Comparison of ENCODE assay signal across 8 cellular contexts in the genomic region with DNA sequence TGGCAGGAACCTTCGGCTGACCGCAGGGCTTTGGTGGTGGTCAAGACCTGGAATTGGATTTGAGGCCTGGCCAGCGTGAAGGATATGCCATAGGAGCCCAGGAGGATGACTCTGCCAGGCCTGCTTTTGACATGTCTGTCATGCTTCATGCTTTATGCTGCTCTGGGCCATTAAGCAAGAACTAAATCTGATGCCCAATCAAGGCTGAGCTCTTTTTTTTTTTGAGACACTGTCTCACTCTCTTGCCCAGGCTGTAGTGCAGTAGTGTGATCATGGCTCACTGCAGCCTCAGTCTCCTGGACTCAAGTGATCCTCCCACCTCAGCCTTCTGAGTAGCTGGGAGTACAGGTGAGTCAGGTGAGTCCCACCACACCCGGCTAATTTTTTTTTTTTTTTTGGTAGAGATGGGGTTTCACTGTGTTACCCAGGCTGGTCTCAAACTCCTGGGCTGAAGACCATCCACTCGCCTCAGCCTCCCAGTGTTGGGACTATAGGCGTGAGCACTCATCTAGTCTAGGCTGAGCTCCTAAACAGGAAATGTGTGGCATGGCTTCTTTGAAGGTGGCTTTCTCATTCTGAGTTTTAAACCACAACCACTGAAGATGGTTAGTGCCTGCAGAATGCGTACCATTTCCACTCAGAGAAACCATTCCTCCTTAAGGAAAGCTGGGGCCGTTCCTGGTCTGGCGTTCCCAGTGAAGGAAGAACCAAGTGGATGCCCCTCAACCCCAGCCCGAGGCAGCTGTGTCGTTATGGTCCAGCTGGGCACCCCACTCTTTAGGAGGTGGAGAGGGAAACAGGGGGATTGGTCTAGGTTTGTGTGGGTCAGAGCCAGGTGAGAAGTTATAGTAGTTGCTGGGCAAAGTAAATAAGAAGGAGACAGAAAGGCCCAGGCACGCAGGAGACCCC. TPM values are rescaled to one million over a fixed set of nuclear protein-coding genes. Genes with fewer than 3 reads are reported as not detected.
DNase-seq lines count a peak whose midpoint lies in the region; ATAC-seq, FAIRE-seq and TF ChIP-seq lines count a peak whose summit lies in the region.

No MANE protein-coding gene starts in this region.

- TF ChIP-seq RAD21 in H1 (IDR thresholded peaks at IDR 0.05 in 1 of 2, conservative IDR thresholded peaks at IDR 0.05 in 1 of 2; ENCODE audit: low read depth in 2 of 2, low read length in 2 of 2) = no peak

- H3K4me2 ChIP-seq in H1 (ENCODE audit: insufficient read depth in 1 of 2, low read depth in 2 of 2, low read length in 2 of 2) = no peak overlapping the region

- H4K5ac ChIP-seq in H1 (ENCODE audit: insufficient read length, low read depth, low read length) = no peak overlapping the region

- H3K4ac ChIP-seq in H1 (replicated peaks; ENCODE audit: insufficient read length, low read depth, low read length) = peak overlapping the region; percentile 91

- no peak overlapping the region for H4K8ac ChIP-seq in H1 (ENCODE audit: extremely low read depth, insufficient read depth, low read length)

- no peak overlapping the region for H3K56ac ChIP-seq in H1 (replicated peaks; ENCODE audit: insufficient read length, low read depth, low read length)

- CTCF ChIA-PET in H1 (lab: Charles Lee; ENCODE audit: partially characterized antibody) = interaction anchor here (0.6 to 2.7 kb wide), 9 partner anchors 10 to 1075 kb away, joined by 3 to 12 read pairs (median 3); no protein-coding TSS in a partner anchor

- H3K4me3 ChIP-seq in H1 (ENCODE audit: extremely low read depth in 1 of 4, insufficient read depth in 2 of 4, low read depth in 3 of 4, low read length in 4 of 4) = no peak overlapping the region

- peaks cover 68% of the 10 kb centered on the region for H3K4me1 Mint-ChIP-seq in stimulated activated effector memory CD8-positive, alpha-beta T cell treated with anti-CD3 and anti-CD28 coated beads, Interleukin-12 subunit alpha, Interleukin-12 subunit beta, amount 100 ng/mL, for 72 hours

- H3K9me3 Mint-ChIP-seq in stimulated activated effector memory CD8-positive, alpha-beta T cell treated with anti-CD3 and anti-CD28 coated beads, Interleukin-12 subunit alpha, Interleukin-12 subunit beta, amount 100 ng/mL, for 72 hours = peaks cover under 1% of the 10 kb centered on the region

- peaks cover 2% of the 10 kb centered on the region; the same call in 1 of the 2 replicates for H3K23me2 ChIP-seq in H1 (ENCODE audit: low read depth, low read length)

- H2AK5ac ChIP-seq in H1 (ENCODE audit: low read depth, low read length) = no peak overlapping the region

- no peaks in the 10 kb centered on the region for H3K36me3 ChIP-seq in H1 (ENCODE audit: control insufficient read depth in 2 of 4, insufficient read depth in 4 of 4, low read length in 3 of 4)

- no peaks in the 10 kb centered on the region for H4K20me1 ChIP-seq in H1 (replicated peaks in 1 of 2; ENCODE audit: control insufficient read depth in 1 of 2, insufficient read depth in 2 of 2, low read length in 2 of 2)

- H3K27ac ChIP-seq in H1 (ENCODE audit: low read depth, low read length) = no peak overlapping the region

- H2AFZ ChIP-seq in H1 (ENCODE audit: low read length) = no peak overlapping the region

- no peak overlapping the region for H3K9ac ChIP-seq in H1 (replicated peaks in 1 of 4; ENCODE audit: extremely low read depth in 1 of 4, low read depth in 3 of 4, low read length in 3 of 4)

- WGBS in H1 (ENCODE audit: extremely low coverage in 1 of 2, insufficient coverage in 1 of 2, insufficient read length in 1 of 2, insufficient replicate concordance in 2 of 2, low coverage in 1 of 2, low lambda C conversion rate in 2 of 2, missing lambda C conversion rate in 1 of 2), 2 experiments = 92% methylated on average over 11 of the region's 12 CpGs; no CpG with 5 or more reads in 1 of the 2 experiments

- peak overlapping the region; percentile 53; the same call in 1 of the 2 replicates for H2BK20ac ChIP-seq in H1 (ENCODE audit: low read length)

- peak overlapping the region; percentile 99; the same call in 1 of the 2 replicates for H2BK5ac ChIP-seq in H1 (ENCODE audit: low read depth, low read length)

- peak overlapping the region; percentile 99 for H3K27ac Mint-ChIP-seq in stimulated activated effector memory CD8-positive, alpha-beta T cell treated with anti-CD3 and anti-CD28 coated beads, Interleukin-12 subunit alpha, Interleukin-12 subunit beta, amount 100 ng/mL, for 72 hours

- ATAC-seq in GM19452 (IDR thresholded peaks at IDR 0.05; ENCODE audit: unreplicated experiment) (peak; percentile 38), HG03135 (IDR thresholded peaks at IDR 0.05; ENCODE audit: unreplicated experiment) (no peak)
- peak; percentile 75 for ATAC-seq in stimulated activated effector memory CD8-positive, alpha-beta T cell treated with anti-CD3 and anti-CD28 coated beads, Interleukin-12 subunit alpha, Interleukin-12 subunit beta, amount 100 ng/mL, for 72 hours

- peak; percentile 26 for DNase-seq in activated CD4-positive, alpha-beta T cell treated with anti-CD3 and anti-CD28 coated beads for 1 hour
- DNase-seq in H1 (ENCODE audit: low read depth in 1 of 2, low spot score in 2 of 2) (peak in 1 of 2 experiments; percentile 29), A172 (ENCODE audit: low spot score) (no peak), NCI-H446 treated with DMSO at 0.1 percent for 48 hours (lab: John Stamatoyannopoulos, UW) (no peak), NCI-H510A treated with DMSO at 0.1 percent for 48 hours (lab: John Stamatoyannopoulos, UW) (no peak)
- peak; percentile 45 to 85 for DNase-seq in stimulated activated effector memory CD8-positive, alpha-beta T cell treated with anti-CD3 and anti-CD28 coated beads, Interleukin-12 subunit alpha, Interleukin-12 subunit beta, amount 100 ng/mL, for 72 hours (ENCODE audit: low spot score in 2 of 2)

- no peaks in the 10 kb centered on the region for H3K27me3 ChIP-seq in H1 (replicated peaks in 1 of 4; ENCODE audit: control insufficient read depth in 3 of 4, extremely low read depth in 1 of 4, insufficient read depth in 3 of 4, low read length in 3 of 4)

- POLR2A ChIA-PET in H1 (lab: Charles Lee; ENCODE audit: partially characterized antibody) = interaction anchor here (1.2 to 3.0 kb wide), 6 partner anchors 12 to 125 kb away, joined by 3 to 12 read pairs (median 5); a partner anchor contains a TSS

- no peak overlapping the region for H3K14ac ChIP-seq in H1 (ENCODE audit: insufficient read length)

- 0 out of 4 replicates have a peak, but pooled peaks cover 0 to 2% of the 10 kb centered on the region in 2 experiments for H3K9me3 ChIP-seq in H1 (ENCODE audit: insufficient read depth in 2 of 2, low read depth in 1 of 2, low read length in 1 of 2)

- peak overlapping the region; percentile 75 for H4K91ac ChIP-seq in H1 (replicated peaks; ENCODE audit: insufficient read length, low read length)

- no peaks in the 10 kb centered on the region for H3K79me2 ChIP-seq in H1 (ENCODE audit: control insufficient read depth in 1 of 2, insufficient read depth in 2 of 2, low read length in 2 of 2)

- peaks cover 10 to 21% (median 14%) of the 10 kb centered on the region in 4 experiments; a peak in 6 of 7 replicates for H3K4me1 ChIP-seq in H1 (replicated peaks in 1 of 4; ENCODE audit: control insufficient read depth in 3 of 4, insufficient read depth in 4 of 4, low read length in 3 of 4)

- peaks cover 62% of the 10 kb centered on the region for H3K36me3 Mint-ChIP-seq in stimulated activated effector memory CD8-positive, alpha-beta T cell treated with anti-CD3 and anti-CD28 coated beads, Interleukin-12 subunit alpha, Interleukin-12 subunit beta, amount 100 ng/mL, for 72 hours

- peak overlapping the region; percentile 77 for H3K4me3 Mint-ChIP-seq in stimulated activated effector memory CD8-positive, alpha-beta T cell treated with anti-CD3 and anti-CD28 coated beads, Interleukin-12 subunit alpha, Interleukin-12 subunit beta, amount 100 ng/mL, for 72 hours

- H3K23ac ChIP-seq in H1 (ENCODE audit: insufficient read length) = no peak overlapping the region

- H2BK120ac ChIP-seq in H1 (replicated peaks; ENCODE audit: low read depth, low read length) = peak overlapping the region; percentile 65

- TF ChIP-seq POLR2A in H1 (IDR thresholded peaks at IDR 0.05; ENCODE audit: control extremely low read depth in 1 of 2, low read depth in 2 of 2, low read length in 2 of 2) = no peak

- FAIRE-seq in H1 (lab: Jason Lieb, UNC) = no peak

- peak overlapping the region; percentile 98; the same call in 1 of the 2 replicates for H2BK12ac ChIP-seq in H1 (ENCODE audit: low read depth, low read length)

- H3K79me1 ChIP-seq in H1 (ENCODE audit: low read depth, low read length) = no peaks in the 10 kb centered on the region

- no peak overlapping the region for H3K18ac ChIP-seq in H1 (ENCODE audit: extremely low read depth, low read length)

- TF ChIP-seq CTCF in H1 (IDR thresholded peaks at IDR 0.05; ENCODE audit: control extremely low read depth in 1 of 3, insufficient read depth in 1 of 3, low read depth in 1 of 3, low read length in 3 of 3) = no peak

- no peak for TF ChIP-seq EP300 in H1 (IDR thresholded peaks at IDR 0.05; ENCODE audit: borderline replicate concordance in 1 of 2, low read depth in 2 of 2, low read length in 2 of 2)

- H2BK15ac ChIP-seq in H1 (ENCODE audit: low read length) = no peak overlapping the region; the same call in 1 of the 2 replicates

TF ChIP-seq in H1, 55 proteins besides CTCF, POLR2A, EP300 and RAD21:
- TF ChIP-seq BRCA1 (IDR thresholded peaks at IDR 0.05; ENCODE audit: low read depth, low read length) = no peak
- no peak for TF ChIP-seq SIN3A (conservative IDR thresholded peaks at IDR 0.05 in 1 of 2, IDR thresholded peaks at IDR 0.05 in 1 of 2; ENCODE audit: low read depth in 1 of 2, low read length in 2 of 2)

RNA-seq across cellular contexts. Expression of a gene that starts 34.2 kb away (rescaled TPM):
- 267 and 271 TPM in 2 replicates for total RNA-seq in H1 (2021; fragmentation: NEBNext Ultra II Directional; extraction: Animal tissue kit (Norgen Biotek cat#: 25700))
- 152 and 251 TPM in 2 replicates for polyA plus RNA-seq in H1 (2011; rRNA removed)
- 304 TPM for polyA plus RNA-seq in H1 (2011; cell fraction: cytosol; rRNA removed)
- 123 TPM for polyA plus RNA-seq in H1 (2011; cell fraction: nucleus; rRNA removed)
- 327 to 385 TPM (median 339 TPM) in 4 replicates for polyA plus RNA-seq in H1 (2012, experiment 1 of 2)
- polyA plus RNA-seq in H1 (2012, experiment 2 of 2) = 102 TPM
- polyA plus RNA-seq in H1 (2013, experiment 1 of 2) = 472 TPM
- 490 TPM for polyA plus RNA-seq in H1 (2013, experiment 2 of 2)
- polyA minus RNA-seq in H1 (2011; rRNA and poly(A)+ RNA removed) = 126 and 191 TPM in 2 replicates
- 69.6 TPM for polyA minus RNA-seq in H1 (2011; cell fraction: cytosol; rRNA and poly(A)+ RNA removed)
- polyA minus RNA-seq in H1 (2011; cell fraction: nucleus; rRNA and poly(A)+ RNA removed) = 53.1 TPM
- total RNA-seq in A172 (2014; rRNA removed; shearing (Covaris generic)) = 348 and 477 TPM in 2 replicates

Comparison
In these comparisons a context has a peak if more than half of its experiments do, and no peak if none do; other contexts are left out.
1. DNase-seq: peak in activated CD4-positive, alpha-beta T cell treated with anti-CD3 and anti-CD28 coated beads for 1 hour (single experiment) and stimulated activated effector memory CD8-positive, alpha-beta T cell treated with anti-CD3 and anti-CD28 coated beads, Interleukin-12 subunit alpha, Interleukin-12 subunit beta, amount 100 ng/mL, for 72 hours (2 of 2); none in A172 (single experiment), NCI-H446 treated with DMSO at 0.1 percent for 48 hours (single experiment) and NCI-H510A treated with DMSO at 0.1 percent for 48 hours (single experiment).